ENCODE assay signal across 15 cellular contexts in the genomic region with DNA sequence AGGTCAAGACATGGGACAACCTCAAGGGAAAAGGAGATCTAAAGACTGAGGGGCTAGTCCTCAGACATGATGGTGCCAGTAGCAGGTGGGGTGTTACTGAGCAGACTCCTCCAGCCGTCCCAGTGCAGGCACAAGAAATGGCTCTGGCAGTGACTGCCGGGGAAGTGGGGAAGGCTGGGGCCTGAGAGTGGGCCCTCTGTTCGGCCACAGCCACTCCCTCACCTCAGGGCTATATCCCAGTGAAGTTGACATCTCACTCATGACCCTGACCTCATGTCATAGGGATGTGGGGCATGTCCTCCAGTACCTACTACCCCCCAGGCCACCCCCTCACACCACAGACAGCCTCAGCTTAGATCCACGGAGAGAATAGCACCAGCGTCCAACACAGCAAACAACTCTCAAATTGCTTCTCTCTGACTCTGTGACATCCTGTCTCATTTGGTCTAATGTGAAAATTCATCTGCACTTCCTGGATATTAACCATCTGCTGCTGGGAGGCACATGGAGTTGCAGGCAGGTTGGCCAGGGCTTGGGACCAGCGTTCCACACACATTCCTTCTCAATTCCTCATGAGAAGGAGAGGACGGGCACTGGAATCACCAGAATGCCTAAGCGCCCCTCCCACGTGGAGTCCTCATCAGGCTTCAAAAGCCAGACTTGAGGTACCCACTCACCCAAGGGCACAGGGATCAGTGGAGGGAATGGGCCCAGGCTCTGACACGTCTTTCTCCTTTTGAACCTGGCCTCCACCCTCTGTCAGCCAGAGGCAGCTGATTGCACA.
A peak's percentile ranks its signal among the peaks of the same experiment; 100 is the strongest.
DNase-seq lines count a peak whose midpoint lies in the region; ATAC-seq, FAIRE-seq and TF ChIP-seq lines count a peak whose summit lies in the region.
"Had no signal": no experiment of that assay in that cellular context is flagged by ENCODE, and none has a peak within 500 bp of the region (broad histone marks: within the 10 kb centered on the region; RNA-seq: fewer than 3 reads in every experiment).

No MANE protein-coding gene starts in this region.

- no peak overlapping the region for H3K14ac ChIP-seq in mesenchymal stem cell (ENCODE audit: low read length in 2 of 2)

- in situ Hi-C loops in astrocyte of the cerebellum (cut with HindIII; ENCODE audit: low sequenced_read_pairs), result no loop called here

- H3K4ac ChIP-seq in mesenchymal stem cell (ENCODE audit: low read depth in 1 of 2, low read length in 2 of 2), result no peak overlapping the region

- H3K79me1 ChIP-seq in mesenchymal stem cell (replicated peaks; ENCODE audit: low read length, poor library complexity, severe bottlenecking), result no peaks in the 10 kb centered on the region

- H2BK120ac ChIP-seq in mesenchymal stem cell (ENCODE audit: low read depth, low read length), result no peak overlapping the region

- H2AK5ac ChIP-seq in mesenchymal stem cell (ENCODE audit: low read length, severe bottlenecking), result peak overlapping the region; percentile 75

- H3K27me3 Mint-ChIP-seq in WTC11 (ENCODE audit: low read depth), result no peaks in the 10 kb centered on the region
- H3K27me3 Mint-ChIP-seq: IgD-negative memory B cell had no signal

- FAIRE-seq in HTR-8/SVneo (lab: Jason Lieb, UNC), result peak; percentile 44
- FAIRE-seq: TTC549 had no signal

- TF ChIP-seq CTCF in BJ (IDR thresholded peaks at IDR 0.05; ENCODE audit: insufficient read depth, low read depth, low read length), result no peak
- no peak for TF ChIP-seq CTCF in astrocyte of the cerebellum (IDR thresholded peaks at IDR 0.05; ENCODE audit: low read depth, low read length, missing control alignments)
- no peak for TF ChIP-seq CTCF in WTC11 (IDR thresholded peaks at IDR 0.05)

- H3K23ac ChIP-seq in mesenchymal stem cell (ENCODE audit: low read length in 2 of 2), result no peak overlapping the region

- no peak for ATAC-seq in WTC11
- ATAC-seq in HG03095 (IDR thresholded peaks at IDR 0.05; ENCODE audit: unreplicated experiment), result no peak
- ATAC-seq: stimulated activated naive B cell treated with anti-CD40 and anti-IgM and Interleukin-4, amounts not matched to agents 10 μg/mL and 1 μg/mL and 100 μg/mL, for 72 hours had no signal

- POLR2A ChIA-PET in BJ (lab: Charles Lee) (no interaction called here), WTC11 (lab: Charles Lee) (no interaction called here)

- H3K9me3 ChIP-seq in mesenchymal stem cell (ENCODE audit: control insufficient read depth, low read length), result no peaks in the 10 kb centered on the region

- no peaks in the 10 kb centered on the region for H3K36me3 Mint-ChIP-seq in WTC11
- H3K36me3 Mint-ChIP-seq: IgD-negative memory B cell; stimulated activated naive B cell treated with anti-CD40 and anti-IgM and Interleukin-4, amounts not matched to agents 10 μg/mL and 1 μg/mL and 100 μg/mL, for 72 hours had no signal

- H3K9ac ChIP-seq in mesenchymal stem cell (ENCODE audit: low read length), result no peak overlapping the region

- no peak overlapping the region for H4K8ac ChIP-seq in mesenchymal stem cell (ENCODE audit: low read length)

- no peak overlapping the region for H2AFZ ChIP-seq in mesenchymal stem cell (ENCODE audit: low read depth, low read length)

- no peak overlapping the region for H3K4me3 Mint-ChIP-seq in WTC11
- H3K4me3 Mint-ChIP-seq: CD4-positive, alpha-beta T cell; IgD-negative memory B cell; stimulated activated naive B cell treated with anti-CD40 and anti-IgM and Interleukin-4, amounts not matched to agents 10 μg/mL and 1 μg/mL and 100 μg/mL, for 72 hours had no signal

- H2BK15ac ChIP-seq in mesenchymal stem cell (ENCODE audit: low read depth, poor library complexity, severe bottlenecking), result no peak overlapping the region

- H3K27ac Mint-ChIP-seq in WTC11, result no peak overlapping the region
- H3K27ac Mint-ChIP-seq: CD4-positive, alpha-beta T cell; IgD-negative memory B cell; stimulated activated naive B cell treated with anti-CD40 and anti-IgM and Interleukin-4, amounts not matched to agents 10 μg/mL and 1 μg/mL and 100 μg/mL, for 72 hours had no signal

- H3K27me3 ChIP-seq in BJ (ENCODE audit: control insufficient read depth, insufficient read depth, low read length) (peaks cover 2% of the 10 kb centered on the region; the same call in 1 of the 2 replicates), mesenchymal stem cell (ENCODE audit: control insufficient read depth in 1 of 2, insufficient read depth in 1 of 2, low read length in 2 of 2) (peaks cover 0 to 64% of the 10 kb centered on the region in 2 experiments)

- H3K9me3 Mint-ChIP-seq in WTC11, result no peaks in the 10 kb centered on the region
- H3K9me3 Mint-ChIP-seq: CD4-positive, alpha-beta T cell; IgD-negative memory B cell; stimulated activated naive B cell treated with anti-CD40 and anti-IgM and Interleukin-4, amounts not matched to agents 10 μg/mL and 1 μg/mL and 100 μg/mL, for 72 hours had no signal

- no peak overlapping the region for H2BK5ac ChIP-seq in mesenchymal stem cell (ENCODE audit: low read depth, low read length, poor library complexity, severe bottlenecking)

- H3K18ac ChIP-seq in mesenchymal stem cell (ENCODE audit: low read depth in 1 of 2, low read length in 2 of 2), result no peak overlapping the region

- CTCF ChIA-PET in BJ (lab: Yijun Ruan, JAX) (interaction anchor here (0.6 to 1.5 kb wide), 4 partner anchors 133 to 513 kb away, joined by 3 to 6 read pairs (median 4); no protein-coding TSS in a partner anchor), WTC11 (lab: Charles Lee) (interaction anchor here (0.9 to 4.8 kb wide), 4 partner anchors 38 to 145 kb away, joined by 3 to 54 read pairs (median 8); no protein-coding TSS in a partner anchor)

- H3K4me1 ChIP-seq in mesenchymal stem cell (ENCODE audit: control insufficient read depth, insufficient read depth, low read depth, low read length), result peaks cover 22% of the 10 kb centered on the region

- DNase-seq in BJ (ENCODE audit: low read depth) (peak; percentile 24), HTR-8/SVneo (ENCODE audit: insufficient read length, low spot score) (peak; percentile 29), astrocyte of the cerebellum (ENCODE audit: low read depth) (peak; percentile 54), mesenchymal stem cell (peak; percentile 3), WTC11 (ENCODE audit: low spot score) (no peak), NCI-H146 (lab: John Stamatoyannopoulos, UW) (no peak), T-helper 1 cell (no peak)
- DNase-seq: CD4-positive, alpha-beta T cell; effector CD8-positive, alpha-beta T cell; NCI-H2107; stimulated activated CD4-positive, alpha-beta T cell treated with anti-CD3 and anti-CD28 coated beads, Interleukin-2, amount 100 ng/mL, for 24 hours; stimulated activated naive B cell treated with anti-CD40 and anti-IgM and Interleukin-4, amounts not matched to agents 10 μg/mL and 1 μg/mL and 100 μg/mL, for 72 hours had no signal

- H2BK12ac ChIP-seq in mesenchymal stem cell (ENCODE audit: low read length in 2 of 2), result no peak overlapping the region

- 52% methylated on average over 10 of the region's 10 CpGs for WGBS in mesenchymal stem cell

- H3K27ac ChIP-seq in mesenchymal stem cell (ENCODE audit: low read length, poor library complexity, severe bottlenecking), result no peak overlapping the region

- no peak overlapping the region for H4K91ac ChIP-seq in mesenchymal stem cell (ENCODE audit: low read length)

- H3K4me2 ChIP-seq in mesenchymal stem cell (ENCODE audit: low read length, poor library complexity, severe bottlenecking), result no peak overlapping the region

- H3K4me3 ChIP-seq in BJ (ENCODE audit: low read depth, low read length) (no peak overlapping the region), astrocyte of the cerebellum (ENCODE audit: low read depth, low read length) (no peak overlapping the region), mesenchymal stem cell (ENCODE audit: insufficient read depth in 1 of 2, low read depth in 1 of 2, low read length in 2 of 2) (no peak overlapping the region)

- H3K4me1 Mint-ChIP-seq in WTC11, result peaks cover 12% of the 10 kb centered on the region

- H3K36me3 ChIP-seq in BJ (ENCODE audit: control insufficient read depth, insufficient read depth, low read length) (no peaks in the 10 kb centered on the region), mesenchymal stem cell (ENCODE audit: control insufficient read depth in 1 of 2, insufficient read depth in 2 of 2, low read depth in 1 of 2, low read length in 2 of 2) (no peaks in the 10 kb centered on the region)

TF ChIP-seq in WTC11, 78 proteins besides CTCF, POLR2A, EP300 and RAD21:
- TF ChIP-seq, protein P1, sequence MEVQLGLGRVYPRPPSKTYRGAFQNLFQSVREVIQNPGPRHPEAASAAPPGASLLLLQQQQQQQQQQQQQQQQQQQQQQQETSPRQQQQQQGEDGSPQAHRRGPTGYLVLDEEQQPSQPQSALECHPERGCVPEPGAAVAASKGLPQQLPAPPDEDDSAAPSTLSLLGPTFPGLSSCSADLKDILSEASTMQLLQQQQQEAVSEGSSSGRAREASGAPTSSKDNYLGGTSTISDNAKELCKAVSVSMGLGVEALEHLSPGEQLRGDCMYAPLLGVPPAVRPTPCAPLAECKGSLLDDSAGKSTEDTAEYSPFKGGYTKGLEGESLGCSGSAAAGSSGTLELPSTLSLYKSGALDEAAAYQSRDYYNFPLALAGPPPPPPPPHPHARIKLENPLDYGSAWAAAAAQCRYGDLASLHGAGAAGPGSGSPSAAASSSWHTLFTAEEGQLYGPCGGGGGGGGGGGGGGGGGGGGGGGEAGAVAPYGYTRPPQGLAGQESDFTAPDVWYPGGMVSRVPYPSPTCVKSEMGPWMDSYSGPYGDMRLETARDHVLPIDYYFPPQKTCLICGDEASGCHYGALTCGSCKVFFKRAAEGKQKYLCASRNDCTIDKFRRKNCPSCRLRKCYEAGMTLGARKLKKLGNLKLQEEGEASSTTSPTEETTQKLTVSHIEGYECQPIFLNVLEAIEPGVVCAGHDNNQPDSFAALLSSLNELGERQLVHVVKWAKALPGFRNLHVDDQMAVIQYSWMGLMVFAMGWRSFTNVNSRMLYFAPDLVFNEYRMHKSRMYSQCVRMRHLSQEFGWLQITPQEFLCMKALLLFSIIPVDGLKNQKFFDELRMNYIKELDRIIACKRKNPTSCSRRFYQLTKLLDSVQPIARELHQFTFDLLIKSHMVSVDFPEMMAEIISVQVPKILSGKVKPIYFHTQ (CRISPR knock-in tag; IDR thresholded peaks at IDR 0.05), result no peak
- no peak for TF ChIP-seq SMAD4 (CRISPR knock-in tag; IDR thresholded peaks at IDR 0.05)

Comparison
In these comparisons a context has a peak if more than half of its experiments do, and no peak if none do; other contexts are left out.
1. DNase-seq: peak in BJ (single experiment), HTR-8/SVneo (single experiment), astrocyte of the cerebellum (single experiment) and mesenchymal stem cell (single experiment); none in WTC11 (single experiment), NCI-H146 (single experiment) and T-helper 1 cell (0 of 5).